ENCODE assay signal across 11 cellular contexts in the genomic region with DNA sequence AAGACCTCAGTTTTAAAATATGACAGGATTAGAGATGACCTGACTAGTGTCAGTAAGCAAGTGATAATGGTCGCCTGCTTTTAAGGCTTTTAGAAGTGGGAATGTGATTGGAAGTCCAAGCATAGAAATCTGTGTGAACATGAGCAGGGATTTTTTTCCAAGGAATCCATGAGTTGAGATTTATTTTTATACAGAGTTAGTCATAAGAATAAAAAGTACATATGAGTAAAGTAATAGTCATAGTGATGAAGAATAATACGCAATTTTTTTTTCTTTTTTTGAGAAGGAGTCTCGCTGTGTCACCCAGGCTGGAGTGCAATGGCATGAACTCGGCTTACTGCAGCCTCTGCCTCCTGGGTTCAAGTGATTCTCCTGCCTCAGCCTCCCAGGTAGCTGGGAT. TPM values are rescaled to one million over a fixed set of nuclear protein-coding genes. Genes with fewer than 3 reads are reported as not detected.
DNase-seq lines count a peak whose midpoint lies in the region; ATAC-seq lines count a peak whose summit lies in the region.
"Had no signal": no experiment of that assay in that cellular context is flagged by ENCODE, and none has a peak within 500 bp of the region (broad histone marks: within the 10 kb centered on the region; RNA-seq: fewer than 3 reads in every experiment).

No MANE protein-coding gene starts in this region.

- intact Hi-C loops in activated CD4-positive, alpha-beta memory T cell treated with anti-CD3 and anti-CD28 coated beads for 36 hours (cut with micrococcal nuclease) = loop anchor here (10.0 kb wide), 2 partner anchors 286 to 324 kb away; partner anchors contain the start of gene AKT2

- no peaks in the 10 kb centered on the region for H3K27me3 Mint-ChIP-seq in activated T-cell treated with anti-CD3 and anti-CD28 coated beads, Interleukin-2, amount 50 U/mL, for 72 hours (ENCODE audit: low read depth)
- H3K27me3 Mint-ChIP-seq in activated CD4-positive, alpha-beta memory T cell treated with anti-CD3 and anti-CD28 coated beads for 36 hours = no peaks in the 10 kb centered on the region
- H3K27me3 Mint-ChIP-seq in stimulated activated naive B cell treated with anti-CD40 and anti-IgM and Interleukin-4, amounts not matched to agents 10 μg/mL and 1 μg/mL and 100 μg/mL, for 72 hours = no peaks in the 10 kb centered on the region

- H3K27ac Mint-ChIP-seq in activated T-cell treated with anti-CD3 and anti-CD28 coated beads, Interleukin-2, amount 50 U/mL, for 72 hours = peak overlapping the region; percentile 91
- peak overlapping the region; percentile 95 for H3K27ac Mint-ChIP-seq in activated CD4-positive, alpha-beta memory T cell treated with anti-CD3 and anti-CD28 coated beads for 36 hours
- peak overlapping the region; percentile 22 for H3K27ac Mint-ChIP-seq in stimulated activated naive B cell treated with anti-CD40 and anti-IgM and Interleukin-4, amounts not matched to agents 10 μg/mL and 1 μg/mL and 100 μg/mL, for 72 hours

- H3K9me3 Mint-ChIP-seq in activated T-cell treated with anti-CD3 and anti-CD28 coated beads, Interleukin-2, amount 50 U/mL, for 72 hours = peaks cover 2 to 8% of the 10 kb centered on the region in 2 donors
- peaks cover 13% of the 10 kb centered on the region for H3K9me3 Mint-ChIP-seq in activated CD4-positive, alpha-beta memory T cell treated with anti-CD3 and anti-CD28 coated beads for 36 hours
- peaks cover 0 to 4% of the 10 kb centered on the region in 2 donors for H3K9me3 Mint-ChIP-seq in stimulated activated naive B cell treated with anti-CD40 and anti-IgM and Interleukin-4, amounts not matched to agents 10 μg/mL and 1 μg/mL and 100 μg/mL, for 72 hours

- ATAC-seq in activated T-cell treated with anti-CD3 and anti-CD28 coated beads, Interleukin-2, amount 50 U/mL, for 72 hours (replicated peaks in 1 of 2) = no peak
- ATAC-seq in stimulated activated naive B cell treated with anti-CD40 and anti-IgM and Interleukin-4, amounts not matched to agents 10 μg/mL and 1 μg/mL and 100 μg/mL, for 72 hours (replicated peaks) = no peak
- no peak for ATAC-seq in HG03520 (IDR thresholded peaks at IDR 0.05; ENCODE audit: unreplicated experiment)

- CTCF ChIA-PET in activated CD4-positive, alpha-beta memory T cell treated with anti-CD3 and anti-CD28 coated beads for 36 hours (lab: Charles Lee) = interaction anchor here (2.9 kb wide), 1 partner anchor 28 kb away, joined by 17 read pairs; the partner anchor contains the start of gene PSMC4

- H3K4me3 Mint-ChIP-seq in activated T-cell treated with anti-CD3 and anti-CD28 coated beads, Interleukin-2, amount 50 U/mL, for 72 hours = peak overlapping the region; percentile 88 to 94
- no peak overlapping the region for H3K4me3 Mint-ChIP-seq in activated CD4-positive, alpha-beta memory T cell treated with anti-CD3 and anti-CD28 coated beads for 36 hours
- H3K4me3 Mint-ChIP-seq in stimulated activated naive B cell treated with anti-CD40 and anti-IgM and Interleukin-4, amounts not matched to agents 10 μg/mL and 1 μg/mL and 100 μg/mL, for 72 hours = no peak overlapping the region

- POLR2A ChIA-PET in activated CD4-positive, alpha-beta memory T cell treated with anti-CD3 and anti-CD28 coated beads for 36 hours (lab: Charles Lee) = no interaction called here

- H3K4me1 Mint-ChIP-seq in activated T-cell treated with anti-CD3 and anti-CD28 coated beads, Interleukin-2, amount 50 U/mL, for 72 hours (ENCODE audit: low read depth) = peaks cover 34% of the 10 kb centered on the region
- H3K4me1 Mint-ChIP-seq in activated CD4-positive, alpha-beta memory T cell treated with anti-CD3 and anti-CD28 coated beads for 36 hours (ENCODE audit: low read depth) = peaks cover 25% of the 10 kb centered on the region
- peaks cover 3 to 28% of the 10 kb centered on the region in 2 donors for H3K4me1 Mint-ChIP-seq in stimulated activated naive B cell treated with anti-CD40 and anti-IgM and Interleukin-4, amounts not matched to agents 10 μg/mL and 1 μg/mL and 100 μg/mL, for 72 hours

- H3K36me3 Mint-ChIP-seq in activated T-cell treated with anti-CD3 and anti-CD28 coated beads, Interleukin-2, amount 50 U/mL, for 72 hours (ENCODE audit: insufficient read depth in 2 of 2) = peaks cover 10 to 14% of the 10 kb centered on the region in 2 donors
- H3K36me3 Mint-ChIP-seq in activated CD4-positive, alpha-beta memory T cell treated with anti-CD3 and anti-CD28 coated beads for 36 hours = peaks cover 20% of the 10 kb centered on the region
- H3K36me3 Mint-ChIP-seq in stimulated activated naive B cell treated with anti-CD40 and anti-IgM and Interleukin-4, amounts not matched to agents 10 μg/mL and 1 μg/mL and 100 μg/mL, for 72 hours = peaks cover 6 to 14% of the 10 kb centered on the region in 2 donors

- DNase-seq in activated T-cell treated with anti-CD3 and anti-CD28 coated beads, Interleukin-2, amount 50 U/mL, for 72 hours = no peak
- DNase-seq in activated T-cell treated with anti-CD3 and anti-CD28 coated beads, Interleukin-2, amount 50 U/mL, for 48 hours = no peak
- no peak for DNase-seq in activated CD4-positive, alpha-beta memory T cell treated with anti-CD3 and anti-CD28 coated beads for 36 hours
- peak; percentile 49 for DNase-seq in fibroblast of peridontal ligament (ENCODE audit: extremely low read depth)
- DNase-seq in stimulated activated naive B cell treated with anti-CD40 and anti-IgM and Interleukin-4, amounts not matched to agents 10 μg/mL and 1 μg/mL and 100 μg/mL, for 72 hours = no peak
- DNase-seq in NCI-H345 (lab: John Stamatoyannopoulos, UW) = no peak
- DNase-seq in NAMALWA (ENCODE audit: low spot score) = no peak
- DNase-seq: DMS79, kidney, small intestine had no signal

RNA-seq across cellular contexts. Expression of gene ZNF546, which starts 1.7 kb away (rescaled TPM):
- total RNA-seq in activated T-cell treated with anti-CD3 and anti-CD28 coated beads, Interleukin-2, amount 50 U/mL, for 72 hours = 1 to 10 TPM; 4.5 to 6.1 TPM
- total RNA-seq in activated CD4-positive, alpha-beta memory T cell treated with anti-CD3 and anti-CD28 coated beads for 36 hours = 1 to 10 TPM; 4.2 to 5.5 TPM

RNA-seq across cellular contexts. Expression of gene PSMC4, which starts 27.5 kb away (rescaled TPM):
- total RNA-seq in activated T-cell treated with anti-CD3 and anti-CD28 coated beads, Interleukin-2, amount 50 U/mL, for 72 hours = 100 to 1,000 TPM; 101 to 114 TPM
- 100 to 1,000 TPM; 105 to 107 TPM for total RNA-seq in activated CD4-positive, alpha-beta memory T cell treated with anti-CD3 and anti-CD28 coated beads for 36 hours

RNA-seq across cellular contexts. Expression of gene ZNF780B, which starts 57.5 kb away (rescaled TPM):
- 10 to 100 TPM; 11.7 to 15.9 TPM for total RNA-seq in activated T-cell treated with anti-CD3 and anti-CD28 coated beads, Interleukin-2, amount 50 U/mL, for 72 hours
- total RNA-seq in activated CD4-positive, alpha-beta memory T cell treated with anti-CD3 and anti-CD28 coated beads for 36 hours = 10 to 100 TPM; 11.8 to 13.9 TPM

Comparison
In these comparisons a context has a peak if more than half of its experiments do, and no peak if none do; other contexts are left out.
1. H3K27ac Mint-ChIP-seq: peak in every context shown above with its lines; median percentile 95 in activated CD4-positive, alpha-beta memory T cell treated with anti-CD3 and anti-CD28 coated beads for 36 hours; 91 in activated T-cell treated with anti-CD3 and anti-CD28 coated beads, Interleukin-2, amount 50 U/mL, for 72 hours; 22 in stimulated activated naive B cell treated with anti-CD40 and anti-IgM and Interleukin-4, amounts not matched to agents 10 μg/mL and 1 μg/mL and 100 μg/mL, for 72 hours.
2. H3K4me3 Mint-ChIP-seq: peak in activated T-cell treated with anti-CD3 and anti-CD28 coated beads, Interleukin-2, amount 50 U/mL, for 72 hours (2 of 2); none in activated CD4-positive, alpha-beta memory T cell treated with anti-CD3 and anti-CD28 coated beads for 36 hours (single experiment) and stimulated activated naive B cell treated with anti-CD40 and anti-IgM and Interleukin-4, amounts not matched to agents 10 μg/mL and 1 μg/mL and 100 μg/mL, for 72 hours (0 of 2).